ENCODE assay signal across 8 cellular contexts in the genomic region with DNA sequence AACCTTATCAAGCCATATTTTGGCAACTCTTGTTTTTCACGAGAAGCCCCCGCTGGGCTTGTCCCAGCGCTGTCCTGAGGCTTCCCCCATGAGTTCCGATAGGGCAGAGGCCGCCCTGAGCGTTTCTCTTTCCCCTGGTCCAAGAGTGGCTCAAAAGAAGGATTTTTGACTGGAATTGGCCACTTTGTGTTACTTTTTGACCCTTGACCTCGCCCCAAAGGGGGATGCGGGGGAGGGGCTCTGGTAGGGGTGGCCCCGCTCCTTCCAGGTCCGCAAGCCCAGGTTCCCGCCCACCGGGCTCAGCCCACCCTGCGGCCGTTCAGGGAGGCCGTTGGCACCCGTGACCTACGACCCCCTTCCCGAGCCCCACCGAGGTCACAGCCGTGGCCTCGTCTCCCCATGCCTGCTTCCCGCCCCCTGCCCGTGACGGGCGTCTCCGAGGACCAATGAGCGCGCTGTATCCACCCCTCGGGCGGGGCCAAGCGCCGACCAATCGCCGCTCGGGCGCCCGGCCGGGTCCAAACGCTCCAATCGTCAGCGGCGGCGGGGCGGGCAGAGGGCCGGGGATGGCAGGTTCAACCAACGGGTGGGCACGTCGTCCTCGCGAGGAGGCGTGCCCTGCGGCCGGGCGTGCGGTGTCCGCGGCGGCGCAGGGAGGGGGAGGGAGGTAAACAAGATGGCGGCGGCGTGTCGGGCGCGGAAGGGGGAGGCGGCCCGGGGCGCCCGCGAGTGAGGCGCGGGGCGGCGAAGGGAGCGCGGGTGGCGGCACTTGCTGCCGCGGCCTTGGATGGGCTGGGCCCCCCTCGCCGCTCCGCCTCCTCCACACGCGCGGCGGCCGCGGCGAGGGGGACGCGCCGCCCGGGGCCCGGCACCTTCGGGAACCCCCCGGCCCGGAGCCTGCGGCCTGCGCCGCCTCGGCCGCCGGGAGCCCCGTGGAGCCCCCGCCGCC. TPM values are rescaled to one million over a fixed set of nuclear protein-coding genes. Genes with fewer than 3 reads are reported as not detected.
DNase-seq lines count a peak whose midpoint lies in the region; ATAC-seq lines count a peak whose summit lies in the region.

A gene with protein sequence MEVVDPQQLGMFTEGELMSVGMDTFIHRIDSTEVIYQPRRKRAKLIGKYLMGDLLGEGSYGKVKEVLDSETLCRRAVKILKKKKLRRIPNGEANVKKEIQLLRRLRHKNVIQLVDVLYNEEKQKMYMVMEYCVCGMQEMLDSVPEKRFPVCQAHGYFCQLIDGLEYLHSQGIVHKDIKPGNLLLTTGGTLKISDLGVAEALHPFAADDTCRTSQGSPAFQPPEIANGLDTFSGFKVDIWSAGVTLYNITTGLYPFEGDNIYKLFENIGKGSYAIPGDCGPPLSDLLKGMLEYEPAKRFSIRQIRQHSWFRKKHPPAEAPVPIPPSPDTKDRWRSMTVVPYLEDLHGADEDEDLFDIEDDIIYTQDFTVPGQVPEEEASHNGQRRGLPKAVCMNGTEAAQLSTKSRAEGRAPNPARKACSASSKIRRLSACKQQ (plus strand): TSS at position 665 of the 949 bp plus-strand sequence. CDS start 1,136 bp downstream, outside the sequence.

- peaks cover 0 to 19% (median 0%) of the 10 kb centered on the region in 3 donors for H3K36me3 Mint-ChIP-seq in CD8-positive, alpha-beta memory T cell

- no peaks in the 10 kb centered on the region for H3K9me3 Mint-ChIP-seq in CD8-positive, alpha-beta memory T cell

- no peaks in the 10 kb centered on the region for H3K27me3 ChIP-seq in CD8-positive, alpha-beta memory T cell (ENCODE audit: insufficient read depth, low read length, poor library complexity, severe bottlenecking)

- POLR2A ChIA-PET in CD8-positive, alpha-beta memory T cell (lab: Charles Lee), result interaction anchor here (0.6 kb wide), 1 partner anchor 168 kb away, joined by 3 read pairs; no protein-coding TSS in a partner anchor
- POLR2A ChIA-PET in activated CD8-positive, alpha-beta memory T cell treated with anti-CD3 and anti-CD28 coated beads for 36 hours (lab: Charles Lee), result no interaction called here

- ATAC-seq in GM19467 (IDR thresholded peaks at IDR 0.05; ENCODE audit: unreplicated experiment), result peak; percentile 80

- peak within 1 kb of the TSS; percentile 92 to 98 (median 95) for H3K4me3 Mint-ChIP-seq in CD8-positive, alpha-beta memory T cell

- no peaks in the 10 kb centered on the region for H3K9me3 ChIP-seq in CD8-positive, alpha-beta memory T cell (ENCODE audit: low read length)

- no peaks in the 10 kb centered on the region for H3K36me3 ChIP-seq in CD8-positive, alpha-beta memory T cell (ENCODE audit: insufficient read depth, low read length)

- peak; percentile 99 to 100 (median 99) for DNase-seq in CD8-positive, alpha-beta memory T cell
- DNase-seq in HS-5 (ENCODE audit: low read depth) (peak; percentile 63), NK-92 (lab: John Stamatoyannopoulos, UW; ENCODE audit: unreplicated experiment) (peak; percentile 95), medulla oblongata (ENCODE audit: extremely low spot score) (peak; percentile 98)
- peak; percentile 98 for DNase-seq in effector CD8-positive, alpha-beta T cell (lab: John Stamatoyannopoulos, UW)
- DNase-seq in stimulated activated CD4-positive, alpha-beta T cell treated with anti-CD3 and anti-CD28 coated beads, TNF-alpha, amount 100 ng/mL, for 48 hours (ENCODE audit: low read depth in 3 of 3), result peak; percentile 98 to 99 (median 99)

- no peaks in the 10 kb centered on the region for H3K27me3 Mint-ChIP-seq in CD8-positive, alpha-beta memory T cell

- H3K27ac ChIP-seq in CD8-positive, alpha-beta memory T cell (ENCODE audit: low read depth, low read length), result peak within 1 kb of the TSS; percentile 67

- peak within 1 kb of the TSS; percentile 90 for H3K4me3 ChIP-seq in CD8-positive, alpha-beta memory T cell (ENCODE audit: low read length)

- H3K4me1 Mint-ChIP-seq in CD8-positive, alpha-beta memory T cell, result peaks cover 17 to 42% (median 25%) of the 10 kb centered on the region in 3 donors

- H3K27ac Mint-ChIP-seq in CD8-positive, alpha-beta memory T cell, result peak within 1 kb of the TSS; percentile 79 to 98 (median 92)

- CTCF ChIA-PET in CD8-positive, alpha-beta memory T cell (lab: Charles Lee), result no interaction called here
- CTCF ChIA-PET in activated CD8-positive, alpha-beta memory T cell treated with anti-CD3 and anti-CD28 coated beads for 36 hours (lab: Charles Lee), result no interaction called here

- peaks cover 40% of the 10 kb centered on the region for H3K4me1 ChIP-seq in CD8-positive, alpha-beta memory T cell (ENCODE audit: insufficient read depth, low read length)

RNA-seq across cellular contexts. Expression of the gene that starts here (rescaled TPM):
- total RNA-seq in CD8-positive, alpha-beta memory T cell, result 10 to 100 TPM; 66.9 to 69.7 TPM
- polyA plus RNA-seq in CD8-positive, alpha-beta memory T cell, result 37.0 TPM
- 10 to 100 TPM; 58.7 to 62.5 TPM for total RNA-seq in activated CD8-positive, alpha-beta memory T cell treated with anti-CD3 and anti-CD28 coated beads for 36 hours

Comparison
In these comparisons a context has a peak if more than half of its experiments do, and no peak if none do; other contexts are left out.
1. Peak in every context shown above with its lines: DNase-seq, ATAC-seq, H3K4me3 ChIP-seq and H3K27ac ChIP-seq.